30 cellular contexts compared by ENCODE assay signal in the genomic region with DNA sequence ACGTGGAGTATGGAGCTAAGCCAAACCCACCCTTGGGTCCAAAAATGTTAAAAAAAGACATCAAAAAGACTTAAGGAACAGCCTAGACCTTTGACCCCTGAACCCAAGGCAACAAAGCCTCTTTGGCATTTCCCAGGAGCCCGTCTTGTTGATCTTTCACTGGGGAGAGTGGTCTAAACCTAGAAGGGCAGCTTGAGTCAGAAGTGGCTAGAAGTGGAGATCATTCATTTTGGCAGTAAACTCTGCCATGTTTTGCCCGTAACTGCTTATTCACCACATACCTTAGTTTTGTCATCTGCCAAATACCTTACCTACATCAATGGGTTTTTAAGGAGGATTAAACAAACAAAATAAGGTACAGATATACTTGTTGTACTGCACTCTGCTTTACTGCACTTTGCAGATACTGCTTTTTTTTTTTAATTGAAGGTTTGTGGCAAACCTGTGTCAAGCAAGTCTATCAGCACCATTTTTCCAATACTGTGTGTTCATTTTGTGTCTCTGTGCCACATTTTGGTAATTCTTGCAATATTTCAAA. TPM values are rescaled to one million over a fixed set of nuclear protein-coding genes. Genes with fewer than 3 reads are reported as not detected.
"Had no signal": no experiment of that assay in that cellular context is flagged by ENCODE, and none has a peak within 500 bp of the region (broad histone marks: within the 10 kb centered on the region; RNA-seq: fewer than 3 reads in every experiment).

No MANE protein-coding gene starts in this region.

- H3K27ac ChIP-seq: ascending aorta, gastrocnemius medialis, ovary, right lobe of liver, testis, vagina had no signal

- H3K4me3 ChIP-seq: ascending aorta, gastrocnemius medialis, ovary, right lobe of liver, testis, vagina had no signal

- H3K4me1 ChIP-seq: ascending aorta, gastrocnemius medialis, testis had no signal

- H3K9me3 ChIP-seq: ascending aorta, gastrocnemius medialis, ovary, right lobe of liver, testis, vagina had no signal

- H3K36me3 ChIP-seq: ascending aorta, gastrocnemius medialis, ovary, right lobe of liver, vagina had no signal

- ATAC-seq: gastrocnemius medialis, right lobe of liver, T-helper 17 cell had no signal

- DNase-seq: activated CD4-positive, alpha-beta memory T cell treated with anti-CD3 and anti-CD28 coated beads for 36 hours; activated CD4-positive, alpha-beta T cell treated with anti-CD3 and anti-CD28 coated beads, Interleukin-2, amount 10 ng/mL, durations not matched to agents 24 days and 14 days; activated CD4-positive, CD25-positive, alpha-beta regulatory T cell treated with anti-CD3 and anti-CD28 coated beads, Interleukin-2, amount 50 U/mL, for 72 hours; activated CD8-positive, alpha-beta memory T cell treated with anti-CD3 and anti-CD28 coated beads, Interleukin-2, amount 50 U/mL, for 4 hours; activated gamma-delta T cell; activated naive CD4-positive, alpha-beta T cell treated with anti-CD3 and anti-CD28 coated beads, Interleukin-2, amount 10 ng/mL, durations not matched to agents 7 days and 5 days; activated naive CD8-positive, alpha-beta T cell treated with anti-CD3 and anti-CD28 coated beads, Interleukin-2, amount 10 ng/mL, durations not matched to agents 7 days and 5 days; activated T-cell treated with anti-CD3 and anti-CD28 coated beads, Interleukin-2, amount 50 U/mL, for 1 hour; dermis blood vessel endothelial cell; effector CD8-positive, alpha-beta T cell; gastrocnemius medialis; glutamatergic neuron; left cardiac atrium; mesendoderm; ovary; right lobe of liver; stimulated activated CD4-positive, alpha-beta T cell treated with anti-CD3 and anti-CD28 coated beads, Interleukin-2, amount 100 ng/mL, for 48 hours; stimulated activated naive CD4-positive, alpha-beta T cell treated with Interleukin-2 at 50 U/mL for 16 hours; SW 1271; T-helper 17 cell; T1000; testis; trophoblast cell had no signal

- H3K27me3 ChIP-seq: ascending aorta, gastrocnemius medialis, ovary, right lobe of liver, testis, vagina had no signal

RNA-seq across cellular contexts. Expression of a gene that starts 1.7 kb away (rescaled TPM):
- total RNA-seq: activated CD4-positive, alpha-beta memory T cell treated with anti-CD3 and anti-CD28 coated beads for 36 hours; activated CD4-positive, alpha-beta T cell treated with anti-CD3 and anti-CD28 coated beads, Interleukin-2, amount 10 ng/mL, durations not matched to agents 24 days and 14 days; activated CD8-positive, alpha-beta memory T cell treated with anti-CD3 and anti-CD28 coated beads for 36 hours; activated naive CD8-positive, alpha-beta T cell treated with anti-CD3 and anti-CD28 coated beads, Interleukin-2, amount 10 ng/mL, durations not matched to agents 7 days and 5 days; ascending aorta; dermis blood vessel endothelial cell; epithelial cell of proximal tubule; gastrocnemius medialis; left cardiac atrium; mononuclear cell; myocyte; T-helper 17 cell; vagina had no signal

RNA-seq across cellular contexts. Expression of a gene that starts 22.2 kb away (rescaled TPM):
- total RNA-seq: activated CD4-positive, alpha-beta memory T cell treated with anti-CD3 and anti-CD28 coated beads for 36 hours; activated CD4-positive, alpha-beta T cell treated with anti-CD3 and anti-CD28 coated beads, Interleukin-2, amount 10 ng/mL, durations not matched to agents 24 days and 14 days; activated CD8-positive, alpha-beta memory T cell treated with anti-CD3 and anti-CD28 coated beads for 36 hours; ascending aorta; dermis blood vessel endothelial cell; epithelial cell of proximal tubule; progenitor cell of endocrine pancreas had no signal

RNA-seq across cellular contexts. Expression of a gene that starts 27.6 kb away (rescaled TPM):
- total RNA-seq: activated CD4-positive, alpha-beta memory T cell treated with anti-CD3 and anti-CD28 coated beads for 36 hours; activated CD4-positive, alpha-beta T cell treated with anti-CD3 and anti-CD28 coated beads, Interleukin-2, amount 10 ng/mL, durations not matched to agents 24 days and 14 days; activated CD8-positive, alpha-beta memory T cell treated with anti-CD3 and anti-CD28 coated beads for 36 hours; activated naive CD8-positive, alpha-beta T cell treated with anti-CD3 and anti-CD28 coated beads, Interleukin-2, amount 10 ng/mL, durations not matched to agents 7 days and 5 days; dermis blood vessel endothelial cell; gastrocnemius medialis; mononuclear cell; myocyte; progenitor cell of endocrine pancreas had no signal
